ENCODE assay signal across 16 cellular contexts in the genomic region with DNA sequence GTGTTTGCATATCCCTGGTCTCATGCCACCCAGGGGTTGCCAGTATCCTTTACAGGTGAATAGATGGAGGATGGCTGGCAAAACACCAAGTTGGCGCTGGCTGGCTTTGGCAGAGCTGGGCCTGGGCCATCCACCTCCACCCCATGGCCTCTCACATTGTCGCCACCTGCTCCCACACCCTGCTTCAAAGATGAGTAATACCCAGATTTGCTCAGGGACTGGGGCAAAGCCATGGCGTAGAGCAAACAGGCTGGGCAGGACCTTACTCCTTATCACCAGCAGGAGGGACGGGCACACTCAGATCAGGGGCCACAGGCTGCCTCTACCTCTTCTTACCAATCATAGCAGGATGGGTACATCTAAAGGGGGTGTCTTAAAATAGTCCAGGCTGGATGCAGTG. TPM values are rescaled to one million over a fixed set of nuclear protein-coding genes. Genes with fewer than 3 reads are reported as not detected.
A peak's percentile ranks its signal among the peaks of the same experiment; 100 is the strongest.
DNase-seq lines count a peak whose midpoint lies in the region; ATAC-seq and TF ChIP-seq lines count a peak whose summit lies in the region.
"Had no signal": no experiment of that assay in that cellular context is flagged by ENCODE, and none has a peak within 500 bp of the region (broad histone marks: within the 10 kb centered on the region; RNA-seq: fewer than 3 reads in every experiment).

No MANE protein-coding gene starts in this region.

- no CpG with 5 or more reads among the region's 4 CpGs for WGBS in trophoblast cell (ENCODE audit: extremely low coverage, insufficient coverage, insufficient read length)

- no peak overlapping the region for H2BK5ac ChIP-seq in trophoblast cell (ENCODE audit: low read depth, low read length, poor library complexity)

- peaks cover 43% of the 10 kb centered on the region for H3K36me3 Mint-ChIP-seq in GM23338 (ENCODE audit: low read depth)

- H3K4me2 ChIP-seq in GM23338: no peak overlapping the region
- no peak overlapping the region for H3K4me2 ChIP-seq in trophoblast cell (ENCODE audit: low read length)

- peaks cover 11% of the 10 kb centered on the region; the same call in 1 of the 2 replicates for H4K20me1 ChIP-seq in GM23338 (replicated peaks; ENCODE audit: insufficient read depth)

- H3K9me3 Mint-ChIP-seq in GM23338: no peaks in the 10 kb centered on the region
- H3K9me3 Mint-ChIP-seq: CD4-positive, alpha-beta T cell; nephron; T-helper 2 cell treated with Interferon-gamma antibody and Interleukin-4, amounts not matched to agents 5 μg/mL and 100 μg/mL, for 36 hours had no signal

- H3K36me3 ChIP-seq in GM23338 (ENCODE audit: insufficient read depth): peaks cover 9% of the 10 kb centered on the region
- H3K36me3 ChIP-seq in colonic mucosa: peaks cover 6% of the 10 kb centered on the region
- peaks cover 16 to 30% of the 10 kb centered on the region in 2 experiments for H3K36me3 ChIP-seq in trophoblast cell (ENCODE audit: control insufficient read depth in 1 of 2, insufficient read depth in 2 of 2, low read length in 2 of 2)

- H3K79me2 ChIP-seq in GM23338 (replicated peaks; ENCODE audit: insufficient read depth) (no peaks in the 10 kb centered on the region), trophoblast cell (ENCODE audit: control insufficient read depth, insufficient read depth, low read length, poor library complexity) (no peaks in the 10 kb centered on the region)

- no peaks in the 10 kb centered on the region for H3K9me3 ChIP-seq in colonic mucosa
- no peaks in the 10 kb centered on the region for H3K9me3 ChIP-seq in trophoblast cell (ENCODE audit: insufficient read depth, low read depth, low read length)

- H3K4ac ChIP-seq in trophoblast cell (ENCODE audit: low read depth, low read length): no peak overlapping the region

- no peak overlapping the region for H3K4me3 Mint-ChIP-seq in GM23338
- H3K4me3 Mint-ChIP-seq: CD4-positive, alpha-beta T cell; nephron; T-helper 2 cell treated with Interferon-gamma antibody and Interleukin-4, amounts not matched to agents 5 μg/mL and 100 μg/mL, for 36 hours had no signal

- H2AFZ ChIP-seq in GM23338 (no peak overlapping the region), trophoblast cell (ENCODE audit: insufficient read depth, low read length, poor library complexity) (no peak overlapping the region)

- no peaks in the 10 kb centered on the region for H3F3A ChIP-seq in GM23338 (replicated peaks; ENCODE audit: low read depth)

- H2BK120ac ChIP-seq in trophoblast cell (ENCODE audit: insufficient read depth, low read length, poor library complexity): no peak overlapping the region

- peak; percentile 31 for DNase-seq in GM23338 (ENCODE audit: low spot score)
- DNase-seq in NCI-H2081 treated with DMSO at 0.1 percent for 48 hours (lab: John Stamatoyannopoulos, UW): peak; percentile 32
- peak; percentile 95 for DNase-seq in colonic mucosa
- peak; percentile 2 to 13 for DNase-seq in trophoblast cell
- no peak for DNase-seq in NCI-H1048 (lab: John Stamatoyannopoulos, UW)
- no peak for DNase-seq in NCI-H1694 (lab: John Stamatoyannopoulos, UW)
- DNase-seq: activated effector memory CD4-positive, alpha-beta T cell treated with anti-CD3 and anti-CD28 coated beads, Interleukin-2, amount 50 U/mL, for 16 hours; CD4-positive, alpha-beta T cell; glutamatergic neuron; Karpas-422; NCI-H2227 treated with DMSO at 0.1 percent for 48 hours; RPMI8226 had no signal

- TF ChIP-seq CTCF in GM23338 (conservative IDR thresholded peaks at IDR 0.05; ENCODE audit: low read depth in 2 of 2): peak in 1 of 2 experiments; percentile 21; a peak in 2 of 4 replicates
- no peak for TF ChIP-seq CTCF in colonic mucosa (IDR thresholded peaks at IDR 0.05)

- no peak overlapping the region for H4K12ac ChIP-seq in trophoblast cell (ENCODE audit: low read depth, low read length)

- no peak overlapping the region for H4K8ac ChIP-seq in trophoblast cell (ENCODE audit: low read depth, low read length)

- H3K9ac ChIP-seq in colonic mucosa (ENCODE audit: low read depth in 2 of 2, low read length in 2 of 2): peak overlapping the region in 1 of 2 donors; percentile 51
- no peak overlapping the region for H3K9ac ChIP-seq in trophoblast cell (ENCODE audit: low read length)

- H2BK12ac ChIP-seq in trophoblast cell (ENCODE audit: low read length): no peak overlapping the region

- H3K79me1 ChIP-seq in trophoblast cell (ENCODE audit: low read length): no peaks in the 10 kb centered on the region

- H3K27me3 ChIP-seq in GM23338 (ENCODE audit: insufficient read depth): no peaks in the 10 kb centered on the region
- H3K27me3 ChIP-seq in colonic mucosa: no peaks in the 10 kb centered on the region
- no peaks in the 10 kb centered on the region for H3K27me3 ChIP-seq in trophoblast cell (ENCODE audit: insufficient read depth, low read length)

- H3K23ac ChIP-seq in trophoblast cell (ENCODE audit: low read length): no peak overlapping the region

- H3K4me1 Mint-ChIP-seq in GM23338: no peaks in the 10 kb centered on the region
- H3K4me1 Mint-ChIP-seq: nephron had no signal

- intact Hi-C loops in colonic mucosa (cut with DNase I): no loop called here

- no peak overlapping the region for H3K14ac ChIP-seq in trophoblast cell (ENCODE audit: low read length)

- H3K4me1 ChIP-seq in GM23338 (ENCODE audit: insufficient read depth): no peaks in the 10 kb centered on the region
- H3K4me1 ChIP-seq in colonic mucosa: peaks cover 3% of the 10 kb centered on the region
- H3K4me1 ChIP-seq in trophoblast cell (ENCODE audit: control insufficient read depth in 1 of 2, insufficient read depth in 2 of 2, low read length in 2 of 2): no peaks in the 10 kb centered on the region

- H3K4me3 ChIP-seq in GM23338 (no peak overlapping the region), colonic mucosa (no peak overlapping the region), trophoblast cell (ENCODE audit: low read depth, low read length) (no peak overlapping the region)

- no peak overlapping the region for H3K27ac ChIP-seq in GM23338 (ENCODE audit: low read depth)
- peak overlapping the region; percentile 81 for H3K27ac ChIP-seq in colonic mucosa
- H3K27ac ChIP-seq in trophoblast cell (ENCODE audit: low read depth, low read length): no peak overlapping the region

- no peak overlapping the region for H2AK5ac ChIP-seq in trophoblast cell (ENCODE audit: low read length)

- peaks cover 8% of the 10 kb centered on the region for H3K27me3 Mint-ChIP-seq in GM23338 (ENCODE audit: insufficient read depth, low read depth, poor library complexity)
- H3K27me3 Mint-ChIP-seq: CD4-positive, alpha-beta T cell had no signal

- ATAC-seq in GM23338 (peak; percentile 62; the same call in 2 of the 3 replicates), GM21619 (IDR thresholded peaks at IDR 0.05; ENCODE audit: unreplicated experiment) (no peak)

- H4K91ac ChIP-seq in trophoblast cell (ENCODE audit: low read depth, low read length): no peak overlapping the region

- no peak overlapping the region for H3K18ac ChIP-seq in trophoblast cell (ENCODE audit: low read length)

- no peak overlapping the region for H3K27ac Mint-ChIP-seq in GM23338
- H3K27ac Mint-ChIP-seq: CD4-positive, alpha-beta T cell; nephron; T-helper 2 cell treated with Interferon-gamma antibody and Interleukin-4, amounts not matched to agents 5 μg/mL and 100 μg/mL, for 36 hours had no signal

- no peaks in the 10 kb centered on the region for H3K9me2 ChIP-seq in GM23338 (ENCODE audit: insufficient read depth)

TF ChIP-seq in GM23338, 12 proteins besides CTCF, POLR2A, EP300 and RAD21:
- TF ChIP-seq POLR2AphosphoS5 (IDR thresholded peaks at IDR 0.05; ENCODE audit: low read depth): peak; percentile 32; the same call in 1 of the 2 replicates
- TF ChIP-seq CREB1 (CRISPR knock-in tag; IDR thresholded peaks at IDR 0.05; ENCODE audit: low read depth): no peak
- TF ChIP-seq JUNB (IDR thresholded peaks at IDR 0.05; ENCODE audit: unreplicated experiment): no peak
- TF ChIP-seq ZNF114 (CRISPR knock-in tag; IDR thresholded peaks at IDR 0.05): no peak
- no peak for TF ChIP-seq EZH2phosphoT487 (IDR thresholded peaks at IDR 0.05; ENCODE audit: unreplicated experiment)
- TF ChIP-seq EZH2 (IDR thresholded peaks at IDR 0.05; ENCODE audit: low read depth, unreplicated experiment): no peak

RNA-seq across cellular contexts. Expression of a gene that starts 24.3 kb away (rescaled TPM):
- total RNA-seq in GM23338 (2014; rRNA removed; shearing (Covaris generic)): 0.19 and 0.94 TPM in 2 replicates
- polyA plus RNA-seq in GM23338 (2016; fragmentation: Nextera tagmentation; extraction: Ambion mirVana): 1.2 and 2.2 TPM in 2 replicates
- total RNA-seq in colonic mucosa: 10 to 100 TPM; 30.5 to 33.0 TPM
- polyA plus RNA-seq in trophoblast cell (2013): 0.42 and 0.45 TPM in 2 replicates
- total RNA-seq: CD4-positive, alpha-beta T cell; skeletal muscle tissue had no signal

RNA-seq across cellular contexts. Expression of a gene that starts 33.4 kb away (rescaled TPM):
- 3.7 and 5.7 TPM in 2 replicates for total RNA-seq in GM23338 (2014; rRNA removed; shearing (Covaris generic))
- polyA plus RNA-seq in GM23338 (2016; fragmentation: Nextera tagmentation; extraction: Ambion mirVana): 0.57 and 2.8 TPM in 2 replicates
- 1 to 10 TPM in 1 of 2 donors, under 1 TPM in 1; 0.49 to 2.3 TPM for total RNA-seq in colonic mucosa
- 0.76 and 1.3 TPM in 2 replicates for polyA plus RNA-seq in trophoblast cell (2013)

RNA-seq across cellular contexts. Expression of a gene that starts 37.0 kb away (rescaled TPM):
- 82.5 and 126 TPM in 2 replicates for total RNA-seq in GM23338 (2014; rRNA removed; shearing (Covaris generic))
- polyA plus RNA-seq in GM23338 (2016; fragmentation: Nextera tagmentation; extraction: Ambion mirVana): 54.3 and 54.4 TPM in 2 replicates
- 10 to 100 TPM; 37.3 to 72.2 TPM for total RNA-seq in colonic mucosa
- polyA plus RNA-seq in trophoblast cell (2013): 49.8 and 52.2 TPM in 2 replicates

RNA-seq across cellular contexts. Expression of a gene that starts 39.7 kb away (rescaled TPM):
- 43.8 and 61.3 TPM in 2 replicates for total RNA-seq in GM23338 (2014; rRNA removed; shearing (Covaris generic))
- 32.5 and 34.3 TPM in 2 replicates for polyA plus RNA-seq in GM23338 (2016; fragmentation: Nextera tagmentation; extraction: Ambion mirVana)
- total RNA-seq in colonic mucosa: 10 to 100 TPM; 24.2 to 25.6 TPM
- 24.4 and 25.2 TPM in 2 replicates for polyA plus RNA-seq in trophoblast cell (2013)

Comparison
In these comparisons a context has a peak if more than half of its experiments do, and no peak if none do; other contexts are left out.
1. DNase-seq: peak in GM23338 (single experiment), NCI-H2081 treated with DMSO at 0.1 percent for 48 hours (single experiment), colonic mucosa (single experiment) and trophoblast cell (2 of 2); none in NCI-H1048 (single experiment) and NCI-H1694 (single experiment).
2. RNA of a gene that starts 24.3 kb away (total RNA-seq): 30.5 to 33.0 TPM in colonic mucosa; 0.19 to 0.94 TPM in GM23338; every median in the first group is over 10 times any median in the second.